In genomic region chr2:101790416-101790815, GRCh38 we compare ENCODE assay signal across 1 cellular context.
TF ChIP-seq lines count a peak whose summit lies in the region.

No MANE protein-coding gene starts in this region.

TF ChIP-seq in SK-N-SH treated with all-trans-retinoic acid at 6 μM for 48 hours, 23 proteins besides CTCF, POLR2A, EP300 and RAD21 (continued from another document):
- TF ChIP-seq, protein P1, sequence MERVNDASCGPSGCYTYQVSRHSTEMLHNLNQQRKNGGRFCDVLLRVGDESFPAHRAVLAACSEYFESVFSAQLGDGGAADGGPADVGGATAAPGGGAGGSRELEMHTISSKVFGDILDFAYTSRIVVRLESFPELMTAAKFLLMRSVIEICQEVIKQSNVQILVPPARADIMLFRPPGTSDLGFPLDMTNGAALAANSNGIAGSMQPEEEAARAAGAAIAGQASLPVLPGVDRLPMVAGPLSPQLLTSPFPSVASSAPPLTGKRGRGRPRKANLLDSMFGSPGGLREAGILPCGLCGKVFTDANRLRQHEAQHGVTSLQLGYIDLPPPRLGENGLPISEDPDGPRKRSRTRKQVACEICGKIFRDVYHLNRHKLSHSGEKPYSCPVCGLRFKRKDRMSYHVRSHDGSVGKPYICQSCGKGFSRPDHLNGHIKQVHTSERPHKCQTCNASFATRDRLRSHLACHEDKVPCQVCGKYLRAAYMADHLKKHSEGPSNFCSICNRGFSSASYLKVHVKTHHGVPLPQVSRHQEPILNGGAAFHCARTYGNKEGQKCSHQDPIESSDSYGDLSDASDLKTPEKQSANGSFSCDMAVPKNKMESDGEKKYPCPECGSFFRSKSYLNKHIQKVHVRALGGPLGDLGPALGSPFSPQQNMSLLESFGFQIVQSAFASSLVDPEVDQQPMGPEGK (CRISPR knock-in tag; IDR thresholded peaks at IDR 0.05; ENCODE audit: borderline replicate concordance), result no peak
- TF ChIP-seq ARNTL (CRISPR knock-in tag; IDR thresholded peaks at IDR 0.05; ENCODE audit: borderline replicate concordance, low read depth) (no peak), SNAI2 (CRISPR knock-in tag; IDR thresholded peaks at IDR 0.05) (no peak), TOX (CRISPR knock-in tag; IDR thresholded peaks at IDR 0.05; ENCODE audit: borderline replicate concordance) (no peak)
